Comparison of ENCODE assay signal across 2 cellular contexts in genomic region chr20:53738039-53738944, GRCh38.
A peak's percentile ranks its signal among the peaks of the same experiment; 100 is the strongest.
TF ChIP-seq lines count a peak whose summit lies in the region.

No MANE protein-coding gene starts in this region.

TF ChIP-seq in PFSK-1, 5 proteins besides CTCF, POLR2A, EP300 and RAD21 (continued from another document):
- peak; percentile 99 for TF ChIP-seq FOXP2 (optimal IDR thresholded peaks at IDR 0.05; ENCODE audit: borderline replicate concordance, extremely low read depth, extremely low read length, insufficient read depth)

TF ChIP-seq in neural cell, 6 proteins besides CTCF, POLR2A, EP300 and RAD21 (continued from another document):
- TF ChIP-seq SMC3 (conservative IDR thresholded peaks at IDR 0.05; ENCODE audit: poor library complexity) (peak; percentile 37), TAF1 (IDR thresholded peaks at IDR 0.05; ENCODE audit: low read depth) (no peak)
